22 cellular contexts compared by ENCODE assay signal in genomic region chr10:33566426-33566825, GRCh38.
"Had no signal": no experiment of that assay in that cellular context is flagged by ENCODE, and none has a peak within 500 bp of the region (broad histone marks: within the 10 kb centered on the region; RNA-seq: fewer than 3 reads in every experiment).

No MANE protein-coding gene starts in this region.

- H3K27me3 ChIP-seq: brain microvascular endothelial cell, gastrocnemius medialis, heart left ventricle, upper lobe of right lung had no signal

- H3K9me3 ChIP-seq: gastrocnemius medialis, heart left ventricle, thoracic aorta, upper lobe of right lung had no signal

- H3K36me3 Mint-ChIP-seq: stimulated activated effector memory CD8-positive, alpha-beta T cell treated with anti-CD3 and anti-CD28 coated beads, Interleukin-12 subunit alpha, Interleukin-12 subunit beta, amount 100 ng/mL, for 72 hours had no signal

- H3K4me1 ChIP-seq: gastrocnemius medialis, upper lobe of right lung had no signal

- H3K4me3 ChIP-seq: coronary artery, gastrocnemius medialis, heart left ventricle, smooth muscle cell, thoracic aorta, upper lobe of right lung had no signal

- H3K27ac ChIP-seq: brain microvascular endothelial cell, gastrocnemius medialis, thoracic aorta, upper lobe of right lung had no signal

- H3K27ac Mint-ChIP-seq: stimulated activated effector memory CD8-positive, alpha-beta T cell treated with anti-CD3 and anti-CD28 coated beads, Interleukin-12 subunit alpha, Interleukin-12 subunit beta, amount 100 ng/mL, for 72 hours; T-helper 1 cell treated with Interleukin-12 subunit alpha and Interleukin-12 subunit beta and Interleukin-4 antibody, amounts not matched to agents 30 μg/mL and 1 μg/mL, for 36 hours had no signal

- H3K4me2 ChIP-seq: smooth muscle cell had no signal

- H3K4me3 Mint-ChIP-seq: stimulated activated effector memory CD8-positive, alpha-beta T cell treated with anti-CD3 and anti-CD28 coated beads, Interleukin-12 subunit alpha, Interleukin-12 subunit beta, amount 100 ng/mL, for 72 hours; T-helper 1 cell treated with Interleukin-12 subunit alpha and Interleukin-12 subunit beta and Interleukin-4 antibody, amounts not matched to agents 30 μg/mL and 1 μg/mL, for 36 hours had no signal

- H3K4me1 Mint-ChIP-seq: stimulated activated effector memory CD8-positive, alpha-beta T cell treated with anti-CD3 and anti-CD28 coated beads, Interleukin-12 subunit alpha, Interleukin-12 subunit beta, amount 100 ng/mL, for 72 hours had no signal

- ATAC-seq: esophagus mucosa; gastrocnemius medialis; sciatic nerve; stimulated activated effector memory CD8-positive, alpha-beta T cell treated with anti-CD3 and anti-CD28 coated beads, Interleukin-12 subunit alpha, Interleukin-12 subunit beta, amount 100 ng/mL, for 72 hours; upper lobe of right lung had no signal

- H3K36me3 ChIP-seq: brain microvascular endothelial cell, gastrocnemius medialis, heart left ventricle, thoracic aorta, upper lobe of right lung had no signal

- DNase-seq: activated CD4-positive, alpha-beta T cell treated with anti-CD3 and anti-CD28 coated beads, Interleukin-2, amount 50 U/mL, for 1 hour; activated CD4-positive, CD25-positive, alpha-beta regulatory T cell treated with anti-CD3 and anti-CD28 coated beads, Interleukin-2, amount 50 U/mL, for 72 hours; activated CD8-positive, alpha-beta memory T cell treated with anti-CD3 and anti-CD28 coated beads for 24 hours; activated CD8-positive, alpha-beta memory T cell treated with anti-CD3 and anti-CD28 coated beads, Interleukin-2, amount 50 U/mL, for 48 hours; activated effector memory CD4-positive, alpha-beta T cell treated with Interleukin-2 at 50 U/mL for 16 hours; activated naive CD4-positive, alpha-beta T cell treated with anti-CD3 and anti-CD28 coated beads, Interleukin-2, amount 50 U/mL, for 16 hours; activated T-cell treated with anti-CD3 and anti-CD28 coated beads, Interleukin-2, amount 50 U/mL, for 48 hours; aorta; brain microvascular endothelial cell; effector CD4-positive, alpha-beta T cell; heart left ventricle; left cardiac atrium; stimulated activated CD4-positive, alpha-beta T cell treated with anti-CD3 and anti-CD28 coated beads, Interleukin-4, amount 100 ng/mL, for 24 hours; upper lobe of right lung had no signal

- H3K9me3 Mint-ChIP-seq: stimulated activated effector memory CD8-positive, alpha-beta T cell treated with anti-CD3 and anti-CD28 coated beads, Interleukin-12 subunit alpha, Interleukin-12 subunit beta, amount 100 ng/mL, for 72 hours; T-helper 1 cell treated with Interleukin-12 subunit alpha and Interleukin-12 subunit beta and Interleukin-4 antibody, amounts not matched to agents 30 μg/mL and 1 μg/mL, for 36 hours had no signal
